ENCODE assay signal across 8 cellular contexts in genomic region chr17:7233701-7234099, GRCh38. TPM values are rescaled to one million over a fixed set of nuclear protein-coding genes. Genes with fewer than 3 reads are reported as not detected.
A peak's percentile ranks its signal among the peaks of the same experiment; 100 is the strongest.
DNase-seq lines count a peak whose midpoint lies in the region; ATAC-seq lines count a peak whose summit lies in the region.

No MANE protein-coding gene starts in this region.

- H3K27ac ChIP-seq in iPS DF 6.9 (ENCODE audit: low read length): no peak overlapping the region

- peaks cover 47% of the 10 kb centered on the region for H3K4me1 Mint-ChIP-seq in T-helper 1 cell treated with Interleukin-12 subunit alpha and Interleukin-12 subunit beta and Interleukin-4 antibody, amounts not matched to agents 30 μg/mL and 1 μg/mL, for 36 hours (ENCODE audit: low read depth)
- peaks cover 46% of the 10 kb centered on the region for H3K4me1 Mint-ChIP-seq in activated T-helper 1 cell treated with anti-CD3 and anti-CD28 coated beads, Interleukin-12 subunit alpha, Interleukin-12 subunit beta, Interleukin-2, Interleukin-4 antibody, amounts not matched to agents 30 ng/mL and 10 ng/mL and 1 ng/mL, durations not matched to agents 14 hours and 24 hours and 36 hours (ENCODE audit: low read depth)
- H3K4me1 Mint-ChIP-seq in stimulated activated memory B cell treated with anti-CD40 and anti-IgM and Interleukin-4, amounts not matched to agents 10 μg/mL and 1 μg/mL and 100 μg/mL, for 72 hours: peaks cover 58% of the 10 kb centered on the region

- WGBS in iPS DF 6.9 (ENCODE audit: insufficient coverage, insufficient read length): no CpG with 5 or more reads among the region's 9 CpGs

- DNase-seq in T-helper 1 cell (no peak), iPS DF 6.9 (ENCODE audit: low read depth, low spot score) (no peak), NCI-H2081 (lab: John Stamatoyannopoulos, UW) (no peak), NCI-H2081 treated with DMSO at 0.1 percent for 48 hours (lab: John Stamatoyannopoulos, UW) (no peak)
- no peak for DNase-seq in activated T-helper 1 cell treated with anti-CD3 and anti-CD28 coated beads, Interleukin-12 subunit alpha, Interleukin-12 subunit beta, Interleukin-2, Interleukin-4 antibody, amounts not matched to agents 30 ng/mL and 10 ng/mL and 1 ng/mL, durations not matched to agents 14 hours and 24 hours and 36 hours (ENCODE audit: low spot score)

- H3K4me1 ChIP-seq in iPS DF 6.9 (ENCODE audit: control insufficient read depth, insufficient read depth, low read length): 0 out of 2 replicates have a peak, but pooled peaks cover 2% of the 10 kb centered on the region

- H3K27me3 Mint-ChIP-seq in T-helper 1 cell treated with Interleukin-12 subunit alpha and Interleukin-12 subunit beta and Interleukin-4 antibody, amounts not matched to agents 30 μg/mL and 1 μg/mL, for 36 hours (ENCODE audit: low read depth): no peaks in the 10 kb centered on the region
- H3K27me3 Mint-ChIP-seq in activated T-helper 1 cell treated with anti-CD3 and anti-CD28 coated beads, Interleukin-12 subunit alpha, Interleukin-12 subunit beta, Interleukin-2, Interleukin-4 antibody, amounts not matched to agents 30 ng/mL and 10 ng/mL and 1 ng/mL, durations not matched to agents 14 hours and 24 hours and 36 hours (ENCODE audit: insufficient read depth): no peaks in the 10 kb centered on the region
- no peaks in the 10 kb centered on the region for H3K27me3 Mint-ChIP-seq in stimulated activated memory B cell treated with anti-CD40 and anti-IgM and Interleukin-4, amounts not matched to agents 10 μg/mL and 1 μg/mL and 100 μg/mL, for 72 hours

- H3K27ac Mint-ChIP-seq in T-helper 1 cell treated with Interleukin-12 subunit alpha and Interleukin-12 subunit beta and Interleukin-4 antibody, amounts not matched to agents 30 μg/mL and 1 μg/mL, for 36 hours: peak overlapping the region; percentile 92
- H3K27ac Mint-ChIP-seq in activated T-helper 1 cell treated with anti-CD3 and anti-CD28 coated beads, Interleukin-12 subunit alpha, Interleukin-12 subunit beta, Interleukin-2, Interleukin-4 antibody, amounts not matched to agents 30 ng/mL and 10 ng/mL and 1 ng/mL, durations not matched to agents 14 hours and 24 hours and 36 hours: peak overlapping the region; percentile 79
- peak overlapping the region; percentile 92 for H3K27ac Mint-ChIP-seq in stimulated activated memory B cell treated with anti-CD40 and anti-IgM and Interleukin-4, amounts not matched to agents 10 μg/mL and 1 μg/mL and 100 μg/mL, for 72 hours

- peaks cover 29% of the 10 kb centered on the region for H3K36me3 ChIP-seq in iPS DF 6.9 (ENCODE audit: control insufficient read depth, insufficient read depth, low read length)

- peak overlapping the region; percentile 93 for H3K4me3 Mint-ChIP-seq in T-helper 1 cell treated with Interleukin-12 subunit alpha and Interleukin-12 subunit beta and Interleukin-4 antibody, amounts not matched to agents 30 μg/mL and 1 μg/mL, for 36 hours
- peak overlapping the region; percentile 91 for H3K4me3 Mint-ChIP-seq in activated T-helper 1 cell treated with anti-CD3 and anti-CD28 coated beads, Interleukin-12 subunit alpha, Interleukin-12 subunit beta, Interleukin-2, Interleukin-4 antibody, amounts not matched to agents 30 ng/mL and 10 ng/mL and 1 ng/mL, durations not matched to agents 14 hours and 24 hours and 36 hours
- H3K4me3 Mint-ChIP-seq in stimulated activated memory B cell treated with anti-CD40 and anti-IgM and Interleukin-4, amounts not matched to agents 10 μg/mL and 1 μg/mL and 100 μg/mL, for 72 hours: peak overlapping the region; percentile 96

- peak overlapping the region; percentile 85 for H3K4me3 ChIP-seq in iPS DF 6.9 (ENCODE audit: low read length)

- H3K27me3 ChIP-seq in iPS DF 6.9 (ENCODE audit: control insufficient read depth, insufficient read depth, low read length): no peaks in the 10 kb centered on the region

- no peaks in the 10 kb centered on the region for H3K9me3 Mint-ChIP-seq in T-helper 1 cell treated with Interleukin-12 subunit alpha and Interleukin-12 subunit beta and Interleukin-4 antibody, amounts not matched to agents 30 μg/mL and 1 μg/mL, for 36 hours
- no peaks in the 10 kb centered on the region for H3K9me3 Mint-ChIP-seq in activated T-helper 1 cell treated with anti-CD3 and anti-CD28 coated beads, Interleukin-12 subunit alpha, Interleukin-12 subunit beta, Interleukin-2, Interleukin-4 antibody, amounts not matched to agents 30 ng/mL and 10 ng/mL and 1 ng/mL, durations not matched to agents 14 hours and 24 hours and 36 hours
- no peaks in the 10 kb centered on the region for H3K9me3 Mint-ChIP-seq in stimulated activated memory B cell treated with anti-CD40 and anti-IgM and Interleukin-4, amounts not matched to agents 10 μg/mL and 1 μg/mL and 100 μg/mL, for 72 hours

- H3K9me3 ChIP-seq in iPS DF 6.9 (ENCODE audit: control insufficient read depth, insufficient read depth, low read length): no peaks in the 10 kb centered on the region

- intact Hi-C loops in activated T-helper 1 cell treated with anti-CD3 and anti-CD28 coated beads, Interleukin-12 subunit alpha, Interleukin-12 subunit beta, Interleukin-2, Interleukin-4 antibody, amounts not matched to agents 30 ng/mL and 10 ng/mL and 1 ng/mL, durations not matched to agents 14 hours and 24 hours and 36 hours (cut with micrococcal nuclease): loop anchor here (1.0 kb wide), 3 partner anchors 14 to 28 kb away; partner anchors contain the start of genes ACADVL and DLG4

- H3K36me3 Mint-ChIP-seq in T-helper 1 cell treated with Interleukin-12 subunit alpha and Interleukin-12 subunit beta and Interleukin-4 antibody, amounts not matched to agents 30 μg/mL and 1 μg/mL, for 36 hours (ENCODE audit: low read depth): peaks cover 36% of the 10 kb centered on the region
- peaks cover 40% of the 10 kb centered on the region for H3K36me3 Mint-ChIP-seq in activated T-helper 1 cell treated with anti-CD3 and anti-CD28 coated beads, Interleukin-12 subunit alpha, Interleukin-12 subunit beta, Interleukin-2, Interleukin-4 antibody, amounts not matched to agents 30 ng/mL and 10 ng/mL and 1 ng/mL, durations not matched to agents 14 hours and 24 hours and 36 hours (ENCODE audit: low read depth)
- H3K36me3 Mint-ChIP-seq in stimulated activated memory B cell treated with anti-CD40 and anti-IgM and Interleukin-4, amounts not matched to agents 10 μg/mL and 1 μg/mL and 100 μg/mL, for 72 hours: peaks cover 39% of the 10 kb centered on the region

- peak; percentile 1 for ATAC-seq in stimulated activated memory B cell treated with anti-CD40 and anti-IgM and Interleukin-4, amounts not matched to agents 10 μg/mL and 1 μg/mL and 100 μg/mL, for 72 hours
- ATAC-seq in GM19351 (IDR thresholded peaks at IDR 0.05; ENCODE audit: unreplicated experiment): no peak

RNA-seq across cellular contexts. Expression of gene DVL2, which starts 0.6 kb away (rescaled TPM):
- total RNA-seq in activated T-helper 1 cell treated with anti-CD3 and anti-CD28 coated beads, Interleukin-12 subunit alpha, Interleukin-12 subunit beta, Interleukin-2, Interleukin-4 antibody, amounts not matched to agents 30 ng/mL and 10 ng/mL and 1 ng/mL, durations not matched to agents 14 hours and 24 hours and 36 hours: 70.0 and 73.5 TPM in 2 replicates

RNA-seq across cellular contexts. Expression of gene PHF23, which starts 5.6 kb away (rescaled TPM):
- total RNA-seq in activated T-helper 1 cell treated with anti-CD3 and anti-CD28 coated beads, Interleukin-12 subunit alpha, Interleukin-12 subunit beta, Interleukin-2, Interleukin-4 antibody, amounts not matched to agents 30 ng/mL and 10 ng/mL and 1 ng/mL, durations not matched to agents 14 hours and 24 hours and 36 hours: 52.5 and 55.4 TPM in 2 replicates

RNA-seq across cellular contexts. Expression of gene GABARAP, which starts 8.5 kb away (rescaled TPM):
- total RNA-seq in activated T-helper 1 cell treated with anti-CD3 and anti-CD28 coated beads, Interleukin-12 subunit alpha, Interleukin-12 subunit beta, Interleukin-2, Interleukin-4 antibody, amounts not matched to agents 30 ng/mL and 10 ng/mL and 1 ng/mL, durations not matched to agents 14 hours and 24 hours and 36 hours: 146 and 148 TPM in 2 replicates

RNA-seq across cellular contexts. Expression of gene ACADVL, which starts 14.0 kb away (rescaled TPM):
- total RNA-seq in activated T-helper 1 cell treated with anti-CD3 and anti-CD28 coated beads, Interleukin-12 subunit alpha, Interleukin-12 subunit beta, Interleukin-2, Interleukin-4 antibody, amounts not matched to agents 30 ng/mL and 10 ng/mL and 1 ng/mL, durations not matched to agents 14 hours and 24 hours and 36 hours: 287 and 294 TPM in 2 replicates

RNA-seq across cellular contexts. Expression of gene DLG4, which starts 14.1 kb away (rescaled TPM):
- 15.3 and 15.5 TPM in 2 replicates for total RNA-seq in activated T-helper 1 cell treated with anti-CD3 and anti-CD28 coated beads, Interleukin-12 subunit alpha, Interleukin-12 subunit beta, Interleukin-2, Interleukin-4 antibody, amounts not matched to agents 30 ng/mL and 10 ng/mL and 1 ng/mL, durations not matched to agents 14 hours and 24 hours and 36 hours
